In genomic region chr9:109707355-109707754, GRCh38 we compare ENCODE assay signal across 17 cellular contexts.
"Had no signal": no experiment of that assay in that cellular context is flagged by ENCODE, and none has a peak within 500 bp of the region (broad histone marks: within the 10 kb centered on the region; RNA-seq: fewer than 3 reads in every experiment).

No MANE protein-coding gene starts in this region.

- DNase-seq: activated CD4-positive, alpha-beta T cell treated with anti-CD3 and anti-CD28 coated beads, Interleukin-2, amount 50 U/mL, for 4 hours; activated CD4-positive, CD25-positive, alpha-beta regulatory T cell treated with anti-CD3 and anti-CD28 coated beads, Interleukin-2, amount 50 U/mL, for 72 hours; activated naive CD4-positive, alpha-beta T cell treated with anti-CD3 and anti-CD28 coated beads for 36 hours; central memory CD4-positive, alpha-beta T cell; cortex of kidney; effector CD8-positive, alpha-beta T cell; foreskin melanocyte; retina; small intestine; stimulated activated CD4-positive, alpha-beta T cell treated with anti-CD3 and anti-CD28 coated beads, Interleukin-4, amount 100 ng/mL, for 24 hours; stimulated activated naive CD4-positive, alpha-beta T cell; T-cell; T-helper 9 cell had no signal

- H3K36me3 ChIP-seq: tibial nerve had no signal

- H3K27me3 ChIP-seq: tibial nerve had no signal

- H3K9me3 ChIP-seq: tibial nerve had no signal

- H3K4me1 ChIP-seq: tibial nerve had no signal

- H3K27ac ChIP-seq: SK-N-MC, tibial nerve had no signal

- ATAC-seq: left lobe of liver; natural killer cell treated with Interleukin-12 subunit alpha and Interleukin-12 subunit beta and Interleukin-15 and Interleukin-18, amount 100 ng/mL, for 72 hours; T-cell had no signal

- H3K4me3 ChIP-seq: SK-N-MC, tibial nerve had no signal
